In genomic region chr2:71154798-71155197, GRCh38 we compare ENCODE assay signal across 8 cellular contexts. TPM values are rescaled to one million over a fixed set of nuclear protein-coding genes. Genes with fewer than 3 reads are reported as not detected.
DNase-seq lines count a peak whose midpoint lies in the region; ATAC-seq and TF ChIP-seq lines count a peak whose summit lies in the region.

No MANE protein-coding gene starts in this region.

- no peak for TF ChIP-seq POLR2A in GM18505 (IDR thresholded peaks at IDR 0.05; ENCODE audit: borderline replicate concordance, extremely low read depth, insufficient read depth, insufficient read length)

- ATAC-seq in HG03103 (IDR thresholded peaks at IDR 0.05; ENCODE audit: low read depth, unreplicated experiment), result peak; percentile 74
- ATAC-seq in left lobe of liver, result peak; percentile 82
- no peak for ATAC-seq in GM18505 (IDR thresholded peaks at IDR 0.05; ENCODE audit: unreplicated experiment)

- DNase-seq in NK-92 treated with Interleukin-12 subunit alpha and Interleukin-12 subunit beta, amount 100 ng/mL, for 24 hours (lab: John Stamatoyannopoulos, UW), result peak; percentile 8
- DNase-seq in NK-92 (lab: John Stamatoyannopoulos, UW; ENCODE audit: unreplicated experiment) (no peak), SK-N-DZ (ENCODE audit: low spot score) (peak; percentile 61), left lobe of liver (ENCODE audit: low spot score) (no peak), Ammon's horn (ENCODE audit: low spot score) (no peak), inferior parietal cortex (ENCODE audit: extremely low spot score) (no peak)

RNA-seq across cellular contexts. Expression of gene MPHOSPH10, which starts 24.4 kb away (rescaled TPM):
- 25.1 and 33.5 TPM in 2 replicates for polyA plus RNA-seq in SK-N-DZ (2014; cell fraction: cytosol; rRNA removed)
- polyA plus RNA-seq in SK-N-DZ (2014; cell fraction: nucleus; rRNA removed), result 28.4 and 31.3 TPM in 2 replicates
- 12.5 TPM for total RNA-seq in left lobe of liver

RNA-seq across cellular contexts. Expression of gene MCEE, which starts 24.8 kb away (rescaled TPM):
- polyA plus RNA-seq in SK-N-DZ (2014; cell fraction: cytosol; rRNA removed), result 17.0 and 20.7 TPM in 2 replicates
- polyA plus RNA-seq in SK-N-DZ (2014; cell fraction: nucleus; rRNA removed), result 24.5 and 29.6 TPM in 2 replicates
- total RNA-seq in left lobe of liver, result 33.4 TPM

Comparison
In these comparisons a context has a peak if more than half of its experiments do, and no peak if none do; other contexts are left out.
1. DNase-seq: peak in NK-92 treated with Interleukin-12 subunit alpha and Interleukin-12 subunit beta, amount 100 ng/mL, for 24 hours (single experiment) and SK-N-DZ (single experiment); none in NK-92 (single experiment), left lobe of liver (single experiment), Ammon's horn (single experiment) and inferior parietal cortex (single experiment).